1 cellular context compared by ENCODE assay signal in genomic region chr11:129998905-129999304, GRCh38.
TF ChIP-seq lines count a peak whose summit lies in the region.

No MANE protein-coding gene starts in this region.

TF ChIP-seq in A549, 52 proteins besides CTCF, POLR2A, EP300 and RAD21 (continued from another document):
- TF ChIP-seq TFCP2L1 (CRISPR knock-in tag; IDR thresholded peaks at IDR 0.05): no peak
